1 cellular context compared by ENCODE assay signal in the genomic region with DNA sequence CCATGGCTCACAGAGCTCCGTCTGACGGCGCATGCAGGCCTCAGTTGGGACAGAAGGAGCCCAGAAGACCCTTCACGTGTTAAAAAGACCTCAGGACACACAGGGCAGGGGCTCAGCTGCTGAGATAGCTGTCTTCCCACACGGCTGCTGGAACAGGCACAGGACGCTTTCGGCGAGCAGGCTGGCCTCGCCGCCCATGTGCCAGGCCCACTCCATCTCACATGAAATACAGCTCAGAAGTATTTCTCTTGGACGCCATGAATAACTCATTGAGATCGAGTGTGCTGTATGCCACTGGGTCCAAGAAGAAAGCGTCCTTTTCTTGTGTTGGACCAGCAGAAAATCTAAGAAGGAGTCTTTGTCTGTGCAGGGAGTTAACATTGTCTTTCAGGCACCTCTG.
TF ChIP-seq lines count a peak whose summit lies in the region.

No MANE protein-coding gene starts in this region.

TF ChIP-seq in GM23338, 12 proteins besides CTCF, POLR2A, EP300 and RAD21 (continued from another document):
- TF ChIP-seq, protein P1, sequence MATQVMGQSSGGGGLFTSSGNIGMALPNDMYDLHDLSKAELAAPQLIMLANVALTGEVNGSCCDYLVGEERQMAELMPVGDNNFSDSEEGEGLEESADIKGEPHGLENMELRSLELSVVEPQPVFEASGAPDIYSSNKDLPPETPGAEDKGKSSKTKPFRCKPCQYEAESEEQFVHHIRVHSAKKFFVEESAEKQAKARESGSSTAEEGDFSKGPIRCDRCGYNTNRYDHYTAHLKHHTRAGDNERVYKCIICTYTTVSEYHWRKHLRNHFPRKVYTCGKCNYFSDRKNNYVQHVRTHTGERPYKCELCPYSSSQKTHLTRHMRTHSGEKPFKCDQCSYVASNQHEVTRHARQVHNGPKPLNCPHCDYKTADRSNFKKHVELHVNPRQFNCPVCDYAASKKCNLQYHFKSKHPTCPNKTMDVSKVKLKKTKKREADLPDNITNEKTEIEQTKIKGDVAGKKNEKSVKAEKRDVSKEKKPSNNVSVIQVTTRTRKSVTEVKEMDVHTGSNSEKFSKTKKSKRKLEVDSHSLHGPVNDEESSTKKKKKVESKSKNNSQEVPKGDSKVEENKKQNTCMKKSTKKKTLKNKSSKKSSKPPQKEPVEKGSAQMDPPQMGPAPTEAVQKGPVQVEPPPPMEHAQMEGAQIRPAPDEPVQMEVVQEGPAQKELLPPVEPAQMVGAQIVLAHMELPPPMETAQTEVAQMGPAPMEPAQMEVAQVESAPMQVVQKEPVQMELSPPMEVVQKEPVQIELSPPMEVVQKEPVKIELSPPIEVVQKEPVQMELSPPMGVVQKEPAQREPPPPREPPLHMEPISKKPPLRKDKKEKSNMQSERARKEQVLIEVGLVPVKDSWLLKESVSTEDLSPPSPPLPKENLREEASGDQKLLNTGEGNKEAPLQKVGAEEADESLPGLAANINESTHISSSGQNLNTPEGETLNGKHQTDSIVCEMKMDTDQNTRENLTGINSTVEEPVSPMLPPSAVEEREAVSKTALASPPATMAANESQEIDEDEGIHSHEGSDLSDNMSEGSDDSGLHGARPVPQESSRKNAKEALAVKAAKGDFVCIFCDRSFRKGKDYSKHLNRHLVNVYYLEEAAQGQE (IDR thresholded peaks at IDR 0.05; ENCODE audit: unreplicated experiment): no peak
- TF ChIP-seq EZH2 (IDR thresholded peaks at IDR 0.05; ENCODE audit: low read depth, unreplicated experiment) (no peak), EZH2phosphoT487 (IDR thresholded peaks at IDR 0.05; ENCODE audit: unreplicated experiment) (no peak), ZNF331 (CRISPR knock-in tag; IDR thresholded peaks at IDR 0.05; ENCODE audit: low read depth) (no peak), POLR2AphosphoS5 (IDR thresholded peaks at IDR 0.05; ENCODE audit: low read depth) (no peak), ZNF114 (CRISPR knock-in tag; IDR thresholded peaks at IDR 0.05) (no peak), CREB1 (CRISPR knock-in tag; IDR thresholded peaks at IDR 0.05; ENCODE audit: low read depth) (no peak), NANOG (IDR thresholded peaks at IDR 0.05; ENCODE audit: borderline replicate concordance) (no peak), JUNB (IDR thresholded peaks at IDR 0.05; ENCODE audit: unreplicated experiment) (no peak), ETS1 (IDR thresholded peaks at IDR 0.05) (no peak)
